ENCODE assay signal across 13 cellular contexts in the genomic region with DNA sequence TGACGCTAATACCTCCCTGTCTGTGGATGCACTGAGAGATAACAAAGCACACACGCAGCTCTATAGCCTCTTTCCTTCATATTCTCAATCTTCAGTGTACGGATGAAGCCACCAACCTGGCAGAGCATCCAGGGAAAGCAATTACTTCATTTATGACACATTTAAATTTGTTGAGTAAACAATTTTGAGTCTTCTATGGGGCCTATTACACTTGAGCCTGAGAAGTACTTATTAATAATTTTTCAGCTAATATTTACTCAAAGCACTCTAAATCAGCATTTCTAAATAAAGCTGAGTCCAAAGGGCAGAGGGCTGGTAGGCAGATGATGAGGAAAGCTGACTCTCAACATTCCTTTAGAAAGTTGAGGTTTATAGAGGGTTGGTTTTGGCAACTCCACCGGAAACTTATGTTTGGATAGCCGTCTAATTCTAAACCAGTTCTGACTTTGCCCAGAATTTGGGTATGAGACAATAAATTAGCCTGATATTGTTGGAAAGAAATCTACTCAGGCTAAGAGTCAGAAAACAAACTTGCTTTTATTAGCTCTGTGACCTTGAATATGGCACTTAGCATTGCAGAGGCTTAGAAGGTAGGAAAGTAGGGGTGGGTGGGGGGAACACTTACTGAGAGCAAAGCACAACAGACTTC.
DNase-seq lines count a peak whose midpoint lies in the region; ATAC-seq and TF ChIP-seq lines count a peak whose summit lies in the region.
"Had no signal": no experiment of that assay in that cellular context is flagged by ENCODE, and none has a peak within 500 bp of the region (broad histone marks: within the 10 kb centered on the region; RNA-seq: fewer than 3 reads in every experiment).

No MANE protein-coding gene starts in this region.

- DNase-seq in A172 (ENCODE audit: low spot score) (peak; percentile 41), HS-27A (ENCODE audit: low read depth) (peak; percentile 40), cardiac fibroblast (ENCODE audit: low read depth in 2 of 2) (peak; percentile 71 to 82), lower lobe of right lung (no peak), NCI-H2227 treated with DMSO at 0.1 percent for 48 hours (lab: John Stamatoyannopoulos, UW) (no peak), A673 (ENCODE audit: low spot score) (no peak)
- DNase-seq: activated B cell treated with CpG ODN at 0.5 μM for 24 hours; AML-193; stimulated activated CD4-positive, alpha-beta T cell treated with anti-CD3 and anti-CD28 coated beads, Interleukin-4, amount 100 ng/mL, for 24 hours had no signal

- TF ChIP-seq CTCF in cardiac fibroblast (IDR thresholded peaks at IDR 0.05; ENCODE audit: low read depth, low read length) (no peak), lower lobe of right lung (IDR thresholded peaks at IDR 0.05) (no peak), A673 (conservative IDR thresholded peaks at IDR 0.05; ENCODE audit: low read depth, low read length) (no peak)

- BruUV-seq in A673 (replicated peaks; lab: Mats Ljungman, UMichigan) = no TSS peak

- H3K36me3 ChIP-seq in lower lobe of right lung = no peaks in the 10 kb centered on the region
- H3K36me3 ChIP-seq in A673 (ENCODE audit: insufficient read depth, low read length, poor library complexity, severe bottlenecking) = no peaks in the 10 kb centered on the region

- H3K4me3 ChIP-seq in cardiac fibroblast (replicated peaks in 1 of 2; ENCODE audit: low read depth in 2 of 2, low read length in 2 of 2) (no peak overlapping the region), lower lobe of right lung (no peak overlapping the region), A673 (ENCODE audit: low read depth, low read length, poor library complexity, severe bottlenecking) (no peak overlapping the region)

- no peaks in the 10 kb centered on the region for H3K27me3 ChIP-seq in lower lobe of right lung (ENCODE audit: low read depth)
- H3K27me3 ChIP-seq in A673 (replicated peaks; ENCODE audit: insufficient read depth, low read depth, low read length, poor library complexity) = no peaks in the 10 kb centered on the region

- H3K4me1 ChIP-seq in lower lobe of right lung = peaks cover 11% of the 10 kb centered on the region
- H3K4me1 ChIP-seq in A673 (ENCODE audit: insufficient read depth, low read length, poor library complexity, severe bottlenecking) = peaks cover 7% of the 10 kb centered on the region

- CTCF ChIA-PET in A673 (lab: Charles Lee) = no interaction called here

- intact Hi-C loops in lower lobe of right lung (cut with DNase I) (no loop called here), A673 (cut with micrococcal nuclease; ENCODE audit: unreplicated experiment) (no loop called here)

- H3K27ac ChIP-seq in lower lobe of right lung (no peak overlapping the region), A673 (ENCODE audit: low read depth, low read length, poor library complexity, severe bottlenecking) (no peak overlapping the region)
- H3K27ac ChIP-seq: RWPE1 had no signal

- H3K9me3 ChIP-seq in lower lobe of right lung (no peaks in the 10 kb centered on the region), A673 (ENCODE audit: low read depth, low read length, poor library complexity, severe bottlenecking) (no peaks in the 10 kb centered on the region)

- peak; percentile 92 to 95 for ATAC-seq in lower lobe of right lung
- no peak for ATAC-seq in GM18868 (IDR thresholded peaks at IDR 0.05; ENCODE audit: unreplicated experiment)
- no peak for ATAC-seq in HG03457 (IDR thresholded peaks at IDR 0.05; ENCODE audit: unreplicated experiment)
- ATAC-seq: natural killer cell treated with Interleukin-12 subunit alpha and Interleukin-12 subunit beta and Interleukin-15 and Interleukin-18, amount 100 ng/mL, for 72 hours had no signal

- POLR2A ChIA-PET in A673 (lab: Charles Lee; ENCODE audit: low non-redundant PET) = interaction anchor here (0.5 kb wide), 2 partner anchors 138 to 805 kb away, joined by 4 read pairs; no protein-coding TSS in a partner anchor

Comparison
In these comparisons a context has a peak if more than half of its experiments do, and no peak if none do; other contexts are left out.
1. DNase-seq: peak in A172 (single experiment), HS-27A (single experiment) and cardiac fibroblast (2 of 2); none in lower lobe of right lung (single experiment), NCI-H2227 treated with DMSO at 0.1 percent for 48 hours (single experiment) and A673 (single experiment).
2. ATAC-seq: peak in lower lobe of right lung (2 of 2); none in GM18868 (single experiment) and HG03457 (single experiment).